Comparison of ENCODE assay signal across 16 cellular contexts in genomic region chr11:72772059-72772458, GRCh38. TPM values are rescaled to one million over a fixed set of nuclear protein-coding genes. Genes with fewer than 3 reads are reported as not detected.
A peak's percentile ranks its signal among the peaks of the same experiment; 100 is the strongest.
DNase-seq lines count a peak whose midpoint lies in the region; ATAC-seq, FAIRE-seq and TF ChIP-seq lines count a peak whose summit lies in the region.
"Had no signal": no experiment of that assay in that cellular context is flagged by ENCODE, and none has a peak within 500 bp of the region (broad histone marks: within the 10 kb centered on the region; RNA-seq: fewer than 3 reads in every experiment).

No MANE protein-coding gene starts in this region.

- H3K36me3 ChIP-seq in K562 (ENCODE audit: control insufficient read depth, insufficient read depth, low read length) (no peaks in the 10 kb centered on the region; the same call in 1 of the 3 replicates), vagina (no peaks in the 10 kb centered on the region)
- no peaks in the 10 kb centered on the region for H3K36me3 ChIP-seq in naive thymus-derived CD4-positive, alpha-beta T cell (ENCODE audit: control insufficient read depth in 2 of 3, insufficient read depth in 3 of 3, low read length in 3 of 3)
- H3K36me3 ChIP-seq: BLaER1 treated with 17β-estradiol and CSF1 and Interleukin-3, amounts not matched to agents 10 nM and 100 nM had no signal

- peaks cover 7% of the 10 kb centered on the region for H3K9me1 ChIP-seq in K562 (ENCODE audit: control insufficient read depth, insufficient read depth, low read length)

- no peaks in the 10 kb centered on the region for H3K36me3 Mint-ChIP-seq in activated naive CD4-positive, alpha-beta T cell treated with anti-CD3 and anti-CD28 coated beads, Interleukin-2, amount 50 U/mL, for 72 hours
- no peaks in the 10 kb centered on the region for H3K36me3 Mint-ChIP-seq in neural crest cell (ENCODE audit: low read depth)
- peaks cover 0 to 8% (median 0%) of the 10 kb centered on the region in 5 donors for H3K36me3 Mint-ChIP-seq in naive thymus-derived CD4-positive, alpha-beta T cell

- H3K27ac Mint-ChIP-seq in activated naive CD4-positive, alpha-beta T cell treated with anti-CD3 and anti-CD28 coated beads, Interleukin-2, amount 50 U/mL, for 72 hours: peak overlapping the region; percentile 32 to 63
- peak overlapping the region; percentile 83 for H3K27ac Mint-ChIP-seq in neural crest cell (ENCODE audit: unreplicated experiment)
- H3K27ac Mint-ChIP-seq in naive thymus-derived CD4-positive, alpha-beta T cell: no peak overlapping the region

- no TSS peak for BruUV-seq in K562 (replicated peaks; lab: Mats Ljungman, UMichigan)

- TF ChIP-seq POLR2A in K562 (conservative IDR thresholded peaks at IDR 0.05) (no peak), vagina (IDR thresholded peaks at IDR 0.05) (no peak)

- FAIRE-seq in K562 (lab: Jason Lieb, UNC): no peak

- CTCF ChIA-PET in K562 (lab: Yijun Ruan, JAX; ENCODE audit: low intra/inter-chr PET ratio): no interaction called here
- CTCF ChIA-PET in naive thymus-derived CD4-positive, alpha-beta T cell (lab: Charles Lee): interaction anchor here (0.6 kb wide), 1 partner anchor 15 kb away, joined by 3 read pairs; no protein-coding TSS in a partner anchor

- H3K9ac ChIP-seq in K562 (ENCODE audit: insufficient read depth in 1 of 2, low read depth in 2 of 2, low read length in 2 of 2): peak overlapping the region in 1 of 2 experiments; percentile 70; a peak in 2 of 4 replicates

- no peak for DNase-seq in activated naive CD4-positive, alpha-beta T cell treated with anti-CD3 and anti-CD28 coated beads, Interleukin-2, amount 50 U/mL, for 72 hours (ENCODE audit: low spot score in 2 of 2)
- no peak for DNase-seq in activated naive CD4-positive, alpha-beta T cell treated with anti-CD3 and anti-CD28 coated beads, Interleukin-2, amount 50 U/mL, for 16 hours
- DNase-seq in K562 (ENCODE audit: extremely low read depth in 1 of 4, low spot score in 3 of 4) (no peak), neural crest cell (ENCODE audit: low read depth, low spot score) (no peak), vagina (ENCODE audit: extremely low spot score in 2 of 2) (no peak), SW 1271 (lab: John Stamatoyannopoulos, UW) (no peak), dermis blood vessel endothelial cell (no peak)
- no peak for DNase-seq in naive thymus-derived CD4-positive, alpha-beta T cell
- DNase-seq: H7; NCI-H146; NCI-H2227 treated with DMSO at 0.1 percent for 48 hours; NCI-H69; NK-92 treated with Interleukin-12 subunit alpha and Interleukin-12 subunit beta, amount 100 ng/mL, for 24 hours had no signal

- TF ChIP-seq RAD21 in K562 (CRISPR knock-in tag; conservative IDR thresholded peaks at IDR 0.05 in 1 of 2, IDR thresholded peaks at IDR 0.05 in 1 of 2): no peak

- no peaks in the 10 kb centered on the region for H3K9me3 Mint-ChIP-seq in activated naive CD4-positive, alpha-beta T cell treated with anti-CD3 and anti-CD28 coated beads, Interleukin-2, amount 50 U/mL, for 72 hours
- H3K9me3 Mint-ChIP-seq in neural crest cell: no peaks in the 10 kb centered on the region
- H3K9me3 Mint-ChIP-seq in naive thymus-derived CD4-positive, alpha-beta T cell: no peaks in the 10 kb centered on the region

- WGBS in K562 (ENCODE audit: insufficient coverage, low coverage, missing lambda C conversion rate): 68% methylated on average over 12 of the region's 12 CpGs

- H3K4me1 ChIP-seq in K562 (replicated peaks in 1 of 2; ENCODE audit: control insufficient read depth in 2 of 2, insufficient read depth in 2 of 2, low read length in 2 of 2) (peaks cover 32 to 53% of the 10 kb centered on the region in 2 experiments), vagina (peaks cover 55% of the 10 kb centered on the region)
- no peaks in the 10 kb centered on the region for H3K4me1 ChIP-seq in naive thymus-derived CD4-positive, alpha-beta T cell (ENCODE audit: control insufficient read depth in 2 of 2, insufficient read depth in 2 of 2, low read length in 2 of 2)

- peaks cover 3% of the 10 kb centered on the region; the same call in 1 of the 3 replicates for H3K79me2 ChIP-seq in K562 (ENCODE audit: control insufficient read depth, insufficient read depth, low read length)

- no peaks in the 10 kb centered on the region for H3K9me3 ChIP-seq in K562 (replicated peaks; ENCODE audit: control insufficient read depth, insufficient read depth, low read depth, low read length)
- H3K9me3 ChIP-seq in vagina: no peaks in the 10 kb centered on the region
- H3K9me3 ChIP-seq in naive thymus-derived CD4-positive, alpha-beta T cell (ENCODE audit: control insufficient read depth in 2 of 3, low read length in 3 of 3): no peaks in the 10 kb centered on the region
- H3K9me3 ChIP-seq: BLaER1 treated with 17β-estradiol and CSF1 and Interleukin-3, amounts not matched to agents 10 nM and 100 nM had no signal

- no peak for ATAC-seq in activated naive CD4-positive, alpha-beta T cell treated with anti-CD3 and anti-CD28 coated beads, Interleukin-2, amount 50 U/mL, for 72 hours
- ATAC-seq in K562: no peak
- no peak for ATAC-seq in naive thymus-derived CD4-positive, alpha-beta T cell

- no peak overlapping the region for H2AFZ ChIP-seq in K562 (ENCODE audit: low read depth, low read length)

- H3K4me3 Mint-ChIP-seq in neural crest cell: no peak overlapping the region
- H3K4me3 Mint-ChIP-seq in naive thymus-derived CD4-positive, alpha-beta T cell: no peak overlapping the region

- no peak overlapping the region for H3K27ac ChIP-seq in K562 (ENCODE audit: extremely low read depth, low read depth, low read length)
- peak overlapping the region; percentile 72 for H3K27ac ChIP-seq in vagina
- H3K27ac ChIP-seq in naive thymus-derived CD4-positive, alpha-beta T cell (ENCODE audit: low read depth, low read length): no peak overlapping the region
- H3K27ac ChIP-seq: 22Rv1, SK-N-MC had no signal

- no peaks in the 10 kb centered on the region for H4K20me1 ChIP-seq in K562 (replicated peaks; ENCODE audit: control insufficient read depth, insufficient read depth, low read length)

- TF ChIP-seq CTCF in K562 (IDR thresholded peaks at IDR 0.05 in 2 of 3, conservative IDR thresholded peaks at IDR 0.05 in 1 of 3; ENCODE audit: insufficient read depth in 2 of 3, low read depth in 1 of 3, low read length in 3 of 3) (no peak), neural crest cell (conservative IDR thresholded peaks at IDR 0.05) (no peak), vagina (IDR thresholded peaks at IDR 0.05) (no peak)

- no peak overlapping the region for H3K4me2 ChIP-seq in K562 (ENCODE audit: insufficient read depth, low read length)

- in situ Hi-C loops in K562 (cut with MboI): no loop called here

- no peaks in the 10 kb centered on the region for H3K27me3 Mint-ChIP-seq in neural crest cell (ENCODE audit: low read depth)
- H3K27me3 Mint-ChIP-seq in naive thymus-derived CD4-positive, alpha-beta T cell: peaks cover 0 to 2% (median 0%) of the 10 kb centered on the region in 5 donors

- POLR2A ChIA-PET in K562 (lab: Yijun Ruan, JAX): interaction anchor here (0.5 to 1.4 kb wide), 3 partner anchors 43 to 507 kb away, joined by 3 to 4 read pairs (median 4); no protein-coding TSS in a partner anchor
- POLR2A ChIA-PET in naive thymus-derived CD4-positive, alpha-beta T cell (lab: Charles Lee): no interaction called here

- TF ChIP-seq EP300 in K562 (IDR thresholded peaks at IDR 0.05; ENCODE audit: low read length): no peak

- H3K27me3 ChIP-seq in K562 (ENCODE audit: control insufficient read depth in 2 of 2, insufficient read depth in 2 of 2, low read length in 2 of 2) (no peaks in the 10 kb centered on the region), vagina (no peaks in the 10 kb centered on the region)
- H3K27me3 ChIP-seq in naive thymus-derived CD4-positive, alpha-beta T cell (ENCODE audit: control insufficient read depth in 2 of 2, insufficient read depth in 2 of 2, low read length in 2 of 2): no peaks in the 10 kb centered on the region
- H3K27me3 ChIP-seq: BLaER1 treated with 17β-estradiol and CSF1 and Interleukin-3, amounts not matched to agents 10 nM and 100 nM had no signal

- H3K4me3 ChIP-seq in K562 (no peak overlapping the region), vagina (no peak overlapping the region)
- no peak overlapping the region for H3K4me3 ChIP-seq in naive thymus-derived CD4-positive, alpha-beta T cell (ENCODE audit: low read length)
- H3K4me3 ChIP-seq: BLaER1 treated with 17β-estradiol and CSF1 and Interleukin-3, amounts not matched to agents 10 nM and 100 nM; SK-N-MC had no signal

- intact Hi-C loops in K562 (cut with micrococcal nuclease) (no loop called here), vagina (cut with DNase I) (no loop called here)
- intact Hi-C loops in naive thymus-derived CD4-positive, alpha-beta T cell (cut with micrococcal nuclease): no loop called here

- peaks cover 17% of the 10 kb centered on the region for H3K4me1 Mint-ChIP-seq in neural crest cell
- peaks cover 6 to 20% (median 11%) of the 10 kb centered on the region in 7 donors for H3K4me1 Mint-ChIP-seq in naive thymus-derived CD4-positive, alpha-beta T cell

RNA-seq across cellular contexts. Expression of gene ARAP1, which starts 19.9 kb away (rescaled TPM):
- total RNA-seq in activated naive CD4-positive, alpha-beta T cell treated with anti-CD3 and anti-CD28 coated beads, Interleukin-2, amount 50 U/mL, for 72 hours: 100 to 1,000 TPM; 102 to 121 TPM
- 154 and 336 TPM in 2 replicates for total RNA-seq in K562 (2011; cell fraction: chromatin; rRNA removed; ENCODE audit: low replicate concordance)
- 191 and 196 TPM in 2 replicates for total RNA-seq in K562 (2011; cell fraction: nucleolus; rRNA removed)
- total RNA-seq in K562 (2011; cell fraction: nucleoplasm; rRNA removed): 146 and 161 TPM in 2 replicates
- 42.0 and 46.1 TPM in 2 replicates for total RNA-seq in K562 (2014; rRNA removed)
- total RNA-seq in K562 (2014; rRNA removed; fragmentation: Illumina TruSeq; extraction: Trizol): 7.4 and 10.6 TPM in 2 replicates
- total RNA-seq in K562 (2015; rRNA removed; fragmentation: Illumina TruSeq; extraction: Trizol): 24.6 and 26.1 TPM in 2 replicates
- total RNA-seq in K562 (2021): 60.7 and 67.0 TPM in 2 replicates
- polyA plus RNA-seq in K562 (2011; rRNA removed): 22.1 and 37.3 TPM in 2 replicates
- polyA plus RNA-seq in K562 (2011; cell fraction: cytosol; rRNA removed): 24.6 and 28.2 TPM in 2 replicates
- polyA plus RNA-seq in K562 (2011; cell fraction: nucleus; rRNA removed): 196 and 222 TPM in 2 replicates
- 43.7 and 72.2 TPM in 2 replicates for polyA plus RNA-seq in K562 (2012)
- polyA plus RNA-seq in K562 (2014; fragmentation: Illumina TruSeq; extraction: Trizol): 24.6 and 31.8 TPM in 2 replicates
- polyA plus RNA-seq in K562 (2014; fragmentation: Nextera tagmentation; extraction: Ambion mirVana): under 1 TPM; 0.23 to 0.38 TPM
- 34.1 and 38.4 TPM in 2 replicates for polyA plus RNA-seq in K562 (2014; rRNA removed)
- 21.7 and 23.5 TPM in 2 replicates for polyA minus RNA-seq in K562 (2011; rRNA and poly(A)+ RNA removed)
- 35.0 and 48.2 TPM in 2 replicates for polyA minus RNA-seq in K562 (2011; cell fraction: cytosol; rRNA and poly(A)+ RNA removed)
- 50.9 and 51.5 TPM in 2 replicates for polyA minus RNA-seq in K562 (2011; cell fraction: nucleus; rRNA and poly(A)+ RNA removed)
- 79.0 and 80.7 TPM in 2 replicates for total RNA-seq in neural crest cell
- 59.2 TPM for total RNA-seq in vagina
- 100 to 1,000 TPM; 119 to 317 (median 156) TPM for total RNA-seq in naive thymus-derived CD4-positive, alpha-beta T cell
- 10 to 100 TPM; 30.4 to 55.3 TPM for polyA plus RNA-seq in naive thymus-derived CD4-positive, alpha-beta T cell
- total RNA-seq in dermis blood vessel endothelial cell: 80.0 and 127 TPM in 2 replicates

RNA-seq across cellular contexts. Expression of gene STARD10, which starts 21.8 kb away (rescaled TPM):
- 10 to 100 TPM in 1 of 2 donors, 1 to 10 TPM in 1; 8.0 to 11.9 TPM for total RNA-seq in activated naive CD4-positive, alpha-beta T cell treated with anti-CD3 and anti-CD28 coated beads, Interleukin-2, amount 50 U/mL, for 72 hours
- 13.4 and 36.4 TPM in 2 replicates for total RNA-seq in K562 (2011; cell fraction: chromatin; rRNA removed; ENCODE audit: low replicate concordance)
- total RNA-seq in K562 (2011; cell fraction: nucleolus; rRNA removed): 36.2 and 45.1 TPM in 2 replicates
- total RNA-seq in K562 (2011; cell fraction: nucleoplasm; rRNA removed): 27.5 and 29.2 TPM in 2 replicates
- total RNA-seq in K562 (2014; rRNA removed): 51.1 and 52.9 TPM in 2 replicates
- 18.1 and 18.3 TPM in 2 replicates for total RNA-seq in K562 (2014; rRNA removed; fragmentation: Illumina TruSeq; extraction: Trizol)
- 32.3 and 35.3 TPM in 2 replicates for total RNA-seq in K562 (2015; rRNA removed; fragmentation: Illumina TruSeq; extraction: Trizol)
- total RNA-seq in K562 (2021): 31.9 and 37.5 TPM in 2 replicates
- polyA plus RNA-seq in K562 (2011; rRNA removed): 33.8 and 53.6 TPM in 2 replicates
- polyA plus RNA-seq in K562 (2011; cell fraction: cytosol; rRNA removed): 55.3 and 60.0 TPM in 2 replicates
- polyA plus RNA-seq in K562 (2011; cell fraction: nucleus; rRNA removed): 31.9 and 33.6 TPM in 2 replicates
- 40.3 and 41.6 TPM in 2 replicates for polyA plus RNA-seq in K562 (2012)
- polyA plus RNA-seq in K562 (2014; fragmentation: Illumina TruSeq; extraction: Trizol): 43.8 and 49.3 TPM in 2 replicates
- under 1 TPM; 0.15 to 0.51 TPM for polyA plus RNA-seq in K562 (2014; fragmentation: Nextera tagmentation; extraction: Ambion mirVana)
- polyA plus RNA-seq in K562 (2014; rRNA removed): 37.6 and 47.9 TPM in 2 replicates
- 22.8 and 32.2 TPM in 2 replicates for polyA minus RNA-seq in K562 (2011; rRNA and poly(A)+ RNA removed)
- 25.5 and 30.8 TPM in 2 replicates for polyA minus RNA-seq in K562 (2011; cell fraction: cytosol; rRNA and poly(A)+ RNA removed)
- 7.8 and 15.0 TPM in 2 replicates for polyA minus RNA-seq in K562 (2011; cell fraction: nucleus; rRNA and poly(A)+ RNA removed)
- 12.6 and 13.5 TPM in 2 replicates for total RNA-seq in neural crest cell
- 75.9 TPM for total RNA-seq in vagina
- total RNA-seq in naive thymus-derived CD4-positive, alpha-beta T cell: 10 to 100 TPM; 10.9 to 26.1 (median 16.4) TPM
- 10 to 100 TPM; 18.4 to 20.0 TPM for polyA plus RNA-seq in naive thymus-derived CD4-positive, alpha-beta T cell
- 35.7 and 60.4 TPM in 2 replicates for total RNA-seq in dermis blood vessel endothelial cell

RNA-seq across cellular contexts. Expression of gene ATG16L2, which starts 42.2 kb away (rescaled TPM):
- total RNA-seq in activated naive CD4-positive, alpha-beta T cell treated with anti-CD3 and anti-CD28 coated beads, Interleukin-2, amount 50 U/mL, for 72 hours: 100 to 1,000 TPM in 1 of 2 donors, 10 to 100 TPM in 1; 64.2 to 189 TPM
- total RNA-seq in K562 (2011; cell fraction: chromatin; rRNA removed; ENCODE audit: low replicate concordance): 57.3 and 108 TPM in 2 replicates
- total RNA-seq in K562 (2011; cell fraction: nucleolus; rRNA removed): 50.4 and 52.2 TPM in 2 replicates
- 58.1 and 76.9 TPM in 2 replicates for total RNA-seq in K562 (2011; cell fraction: nucleoplasm; rRNA removed)
- total RNA-seq in K562 (2014; rRNA removed) (3.4 and 4.3 TPM in 2 replicates), K562 (2014; rRNA removed; fragmentation: Illumina TruSeq; extraction: Trizol) (2.5 and 2.9 TPM in 2 replicates), K562 (2015; rRNA removed; fragmentation: Illumina TruSeq; extraction: Trizol) (4.9 and 6.7 TPM in 2 replicates), K562 (2021) (6.2 and 6.4 TPM in 2 replicates), neural crest cell (22.7 and 24.5 TPM in 2 replicates), vagina (32.2 TPM), dermis blood vessel endothelial cell (6.5 and 22.1 TPM in 2 replicates)
- polyA plus RNA-seq in K562 (2011; rRNA removed) (8.4 and 10.6 TPM in 2 replicates), K562 (2014; fragmentation: Illumina TruSeq; extraction: Trizol) (6.3 and 6.4 TPM in 2 replicates), K562 (2014; fragmentation: Nextera tagmentation; extraction: Ambion mirVana) (under 1 TPM; 0.18 to 0.59 TPM), K562 (2014; rRNA removed) (11.2 and 12.0 TPM in 2 replicates)
- polyA plus RNA-seq in K562 (2011; cell fraction: cytosol; rRNA removed): 5.7 TPM in 2 replicates
- 100 and 142 TPM in 2 replicates for polyA plus RNA-seq in K562 (2011; cell fraction: nucleus; rRNA removed)
- polyA plus RNA-seq in K562 (2012): 13.7 and 47.5 TPM in 2 replicates
- polyA minus RNA-seq in K562 (2011; rRNA and poly(A)+ RNA removed): 4.1 and 4.6 TPM in 2 replicates
- 1.1 and 2.8 TPM in 2 replicates for polyA minus RNA-seq in K562 (2011; cell fraction: cytosol; rRNA and poly(A)+ RNA removed)
- polyA minus RNA-seq in K562 (2011; cell fraction: nucleus; rRNA and poly(A)+ RNA removed): 17.1 and 18.2 TPM in 2 replicates
- total RNA-seq in naive thymus-derived CD4-positive, alpha-beta T cell: 100 to 1,000 TPM in 4 of 5 experiments, 10 to 100 TPM in 1; 99.5 to 199 (median 166) TPM
- polyA plus RNA-seq in naive thymus-derived CD4-positive, alpha-beta T cell: 10 to 100 TPM; 12.8 to 19.9 TPM

Comparison
In these comparisons a context has a peak if more than half of its experiments do, and no peak if none do; other contexts are left out.
1. H3K27ac Mint-ChIP-seq: peak in activated naive CD4-positive, alpha-beta T cell treated with anti-CD3 and anti-CD28 coated beads, Interleukin-2, amount 50 U/mL, for 72 hours (2 of 2) and neural crest cell (single experiment); none in naive thymus-derived CD4-positive, alpha-beta T cell (0 of 9).